1 cellular context compared by ENCODE assay signal in the genomic region with DNA sequence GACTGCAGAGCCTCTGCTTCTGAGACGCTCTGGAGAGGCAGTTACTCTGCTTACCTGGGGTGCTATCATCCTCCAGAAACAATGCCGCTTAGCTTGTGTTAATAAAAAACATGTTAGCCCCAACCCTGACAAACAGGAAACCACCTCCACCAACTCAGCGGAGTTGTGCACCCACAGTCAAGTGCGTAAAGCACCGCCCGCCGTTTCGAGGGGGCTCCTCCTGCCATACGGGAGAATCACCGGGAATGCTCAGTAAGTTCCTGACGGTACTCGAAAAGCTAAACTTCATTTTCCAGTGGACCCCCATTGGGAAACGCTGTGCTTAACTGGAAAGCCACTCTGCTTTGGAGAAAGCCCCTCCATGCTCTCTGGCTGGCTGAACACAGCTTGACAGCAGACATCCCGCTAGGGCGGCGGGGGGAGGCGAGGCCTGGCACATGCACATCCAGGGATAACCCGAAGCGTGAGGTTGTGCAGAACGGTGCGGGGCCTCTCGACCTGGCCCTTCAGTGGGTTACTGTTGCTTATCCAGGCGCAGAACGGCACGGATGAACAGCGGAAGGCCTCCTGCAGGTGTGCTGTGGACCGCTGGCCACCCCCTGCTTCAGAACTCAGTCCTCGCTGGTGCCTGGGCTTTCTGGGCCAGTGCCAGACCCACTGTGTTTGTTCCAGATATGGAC.
TF ChIP-seq lines count a peak whose summit lies in the region.

No MANE protein-coding gene starts in this region.

TF ChIP-seq in WTC11, 78 proteins besides CTCF, POLR2A, EP300 and RAD21 (continued from another document):
- TF ChIP-seq, protein P1, sequence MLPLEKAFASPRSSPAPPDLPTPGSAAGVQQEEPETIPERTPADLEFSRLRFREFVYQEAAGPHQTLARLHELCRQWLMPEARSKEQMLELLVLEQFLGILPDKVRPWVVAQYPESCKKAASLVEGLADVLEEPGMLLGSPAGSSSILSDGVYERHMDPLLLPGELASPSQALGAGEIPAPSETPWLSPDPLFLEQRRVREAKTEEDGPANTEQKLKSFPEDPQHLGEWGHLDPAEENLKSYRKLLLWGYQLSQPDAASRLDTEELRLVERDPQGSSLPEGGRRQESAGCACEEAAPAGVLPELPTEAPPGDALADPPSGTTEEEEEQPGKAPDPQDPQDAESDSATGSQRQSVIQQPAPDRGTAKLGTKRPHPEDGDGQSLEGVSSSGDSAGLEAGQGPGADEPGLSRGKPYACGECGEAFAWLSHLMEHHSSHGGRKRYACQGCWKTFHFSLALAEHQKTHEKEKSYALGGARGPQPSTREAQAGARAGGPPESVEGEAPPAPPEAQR (CRISPR knock-in tag; IDR thresholded peaks at IDR 0.05) = no peak
- TF ChIP-seq SMAD3 (CRISPR knock-in tag; IDR thresholded peaks at IDR 0.05; ENCODE audit: borderline replicate concordance) (no peak), SMAD4 (CRISPR knock-in tag; IDR thresholded peaks at IDR 0.05) (no peak), NFYB (CRISPR knock-in tag; conservative IDR thresholded peaks at IDR 0.05; ENCODE audit: low read depth) (no peak)
